In genomic region chr14:70955543-70956480, GRCh38 we compare ENCODE assay signal across 8 cellular contexts.
DNase-seq lines count a peak whose midpoint lies in the region; ATAC-seq lines count a peak whose summit lies in the region.

No MANE protein-coding gene starts in this region.

- no peaks in the 10 kb centered on the region for H3K9me3 Mint-ChIP-seq in activated naive CD8-positive, alpha-beta T cell treated with anti-CD3 and anti-CD28 coated beads, Interleukin-2, amount 50 U/mL, for 24 hours

- peaks cover 28% of the 10 kb centered on the region for H3K4me1 Mint-ChIP-seq in activated naive CD8-positive, alpha-beta T cell treated with anti-CD3 and anti-CD28 coated beads, Interleukin-2, amount 50 U/mL, for 24 hours

- no peaks in the 10 kb centered on the region for H3K27me3 Mint-ChIP-seq in activated naive CD8-positive, alpha-beta T cell treated with anti-CD3 and anti-CD28 coated beads, Interleukin-2, amount 50 U/mL, for 24 hours

- ATAC-seq in activated naive CD8-positive, alpha-beta T cell treated with anti-CD3 and anti-CD28 coated beads, Interleukin-2, amount 50 U/mL, for 24 hours: peak; percentile 59
- ATAC-seq in HG03432 (IDR thresholded peaks at IDR 0.05; ENCODE audit: unreplicated experiment): no peak
- no peak for ATAC-seq in GM18498 (IDR thresholded peaks at IDR 0.05; ENCODE audit: unreplicated experiment)

- DNase-seq in activated T-cell treated with anti-CD3 and anti-CD28 coated beads for 1 hour (ENCODE audit: low read depth) (peak; percentile 21), activated T-cell treated with anti-CD3 and anti-CD28 coated beads for 4 hours (no peak), NOMO-1 treated with DMSO at 0.1 percent for 48 hours (lab: John Stamatoyannopoulos, UW; ENCODE audit: unreplicated experiment) (peak; percentile 48), left kidney (ENCODE audit: low read depth, low spot score) (peak; percentile 28), cerebellar nuclear complex (lab: John Stamatoyannopoulos, UW) (no peak)
- DNase-seq in activated naive CD8-positive, alpha-beta T cell treated with anti-CD3 and anti-CD28 coated beads, Interleukin-2, amount 50 U/mL, for 24 hours: peak; percentile 31

- no peak overlapping the region for H3K27ac Mint-ChIP-seq in activated naive CD8-positive, alpha-beta T cell treated with anti-CD3 and anti-CD28 coated beads, Interleukin-2, amount 50 U/mL, for 24 hours

- peaks cover 7% of the 10 kb centered on the region for H3K36me3 Mint-ChIP-seq in activated naive CD8-positive, alpha-beta T cell treated with anti-CD3 and anti-CD28 coated beads, Interleukin-2, amount 50 U/mL, for 24 hours (ENCODE audit: low read depth)

- no peak overlapping the region for H3K4me3 Mint-ChIP-seq in activated naive CD8-positive, alpha-beta T cell treated with anti-CD3 and anti-CD28 coated beads, Interleukin-2, amount 50 U/mL, for 24 hours

Comparison
In these comparisons a context has a peak if more than half of its experiments do, and no peak if none do; other contexts are left out.
1. DNase-seq: peak in activated T-cell treated with anti-CD3 and anti-CD28 coated beads for 1 hour (single experiment), NOMO-1 treated with DMSO at 0.1 percent for 48 hours (single experiment), activated naive CD8-positive, alpha-beta T cell treated with anti-CD3 and anti-CD28 coated beads, Interleukin-2, amount 50 U/mL, for 24 hours (single experiment) and left kidney (single experiment); none in activated T-cell treated with anti-CD3 and anti-CD28 coated beads for 4 hours (single experiment) and cerebellar nuclear complex (0 of 2).